11 cellular contexts compared by ENCODE assay signal in the genomic region with DNA sequence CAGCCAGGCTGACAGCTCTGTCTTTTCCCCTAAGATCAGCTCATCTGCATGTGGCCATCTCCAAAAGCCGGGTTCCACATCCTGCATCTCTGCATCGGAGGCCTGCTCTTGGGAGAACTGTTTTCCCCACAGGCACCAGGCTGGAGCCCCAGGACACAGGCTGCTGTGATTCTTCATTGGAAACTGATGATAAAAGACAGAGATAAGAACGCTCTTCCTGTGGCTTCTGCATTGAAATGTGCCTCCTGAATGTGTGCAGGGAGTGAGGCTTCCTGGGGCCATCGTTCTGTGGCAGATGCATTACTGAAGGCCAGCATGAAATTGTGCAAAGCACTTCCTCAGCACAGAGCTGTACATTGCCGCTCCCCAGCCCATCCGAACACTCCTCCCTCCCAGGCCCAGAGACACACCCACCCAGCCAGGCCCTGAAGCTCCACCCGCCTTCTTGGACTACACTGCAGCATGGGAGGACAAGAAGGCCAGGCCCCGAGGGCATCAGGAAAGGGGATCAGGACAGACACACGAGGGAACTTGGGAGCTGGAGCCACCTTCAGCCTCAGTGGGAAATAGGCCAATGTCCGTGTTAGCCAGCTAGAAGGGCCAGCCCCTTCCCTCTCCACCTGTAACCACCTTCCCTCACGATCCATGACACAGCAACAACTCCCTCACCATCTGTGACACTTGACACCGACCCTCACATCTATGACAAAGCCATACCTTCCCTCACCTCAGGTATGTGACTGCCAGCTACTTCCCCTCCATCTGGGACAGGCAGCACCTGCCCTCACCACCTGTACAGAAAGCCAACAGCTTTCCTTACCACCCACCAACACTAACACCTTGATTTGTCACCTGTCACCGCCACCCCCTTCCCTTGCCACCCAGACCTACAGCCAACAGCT.
DNase-seq lines count a peak whose midpoint lies in the region; ATAC-seq and TF ChIP-seq lines count a peak whose summit lies in the region.
"Had no signal": no experiment of that assay in that cellular context is flagged by ENCODE, and none has a peak within 500 bp of the region (broad histone marks: within the 10 kb centered on the region; RNA-seq: fewer than 3 reads in every experiment).

No MANE protein-coding gene starts in this region.

- no peaks in the 10 kb centered on the region for H3K27me3 ChIP-seq in H7 (ENCODE audit: control insufficient read depth, insufficient read depth, low read length)
- H3K27me3 ChIP-seq: heart left ventricle had no signal

- DNase-seq in H7 (peak; percentile 70), NCI-H146 (lab: John Stamatoyannopoulos, UW) (peak; percentile 75), SKM-1 treated with dmso at 0.1 percent for 144 hours (lab: John Stamatoyannopoulos, UW; ENCODE audit: unreplicated experiment) (peak; percentile 83), mucosa of descending colon (no peak), erythroblast (lab: John Stamatoyannopoulos, UW) (no peak), hepatic stellate cell (ENCODE audit: low spot score) (no peak)
- DNase-seq: activated CD4-positive, alpha-beta T cell treated with anti-CD3 and anti-CD28 coated beads, Interleukin-2, amount 50 U/mL, for 48 hours; activated naive CD4-positive, alpha-beta T cell treated with Interleukin-2 at 50 U/mL for 16 hours; CD4-positive, alpha-beta T cell; heart left ventricle had no signal

- intact Hi-C loops in mucosa of descending colon (cut with DNase I, micrococcal nuclease) = no loop called here

- H3K4me3 ChIP-seq in H7 (ENCODE audit: insufficient read depth, low read depth, low read length) (no peak overlapping the region), mucosa of descending colon (no peak overlapping the region)
- H3K4me3 ChIP-seq: heart left ventricle had no signal

- H3K9me3 ChIP-seq in mucosa of descending colon = peaks cover 7% of the 10 kb centered on the region

- no peaks in the 10 kb centered on the region for H3K36me3 ChIP-seq in H7 (replicated peaks; ENCODE audit: control insufficient read depth, insufficient read depth, low read length)
- no peaks in the 10 kb centered on the region for H3K36me3 ChIP-seq in mucosa of descending colon (ENCODE audit: low read depth)
- H3K36me3 ChIP-seq: heart left ventricle had no signal

- TF ChIP-seq CTCF in mucosa of descending colon (IDR thresholded peaks at IDR 0.05) = no peak

- no peak for TF ChIP-seq POLR2A in erythroblast (IDR thresholded peaks at IDR 0.05; ENCODE audit: low read length)

- ATAC-seq in mucosa of descending colon (peak; percentile 40), HG02973 (IDR thresholded peaks at IDR 0.05; ENCODE audit: unreplicated experiment) (no peak)
- ATAC-seq: heart left ventricle had no signal

- H3K4me1 ChIP-seq in mucosa of descending colon (ENCODE audit: low read depth) = no peaks in the 10 kb centered on the region

Comparison
In these comparisons a context has a peak if more than half of its experiments do, and no peak if none do; other contexts are left out.
1. DNase-seq: peak in H7 (single experiment), NCI-H146 (single experiment) and SKM-1 treated with dmso at 0.1 percent for 144 hours (single experiment); none in mucosa of descending colon (0 of 3), erythroblast (0 of 2) and hepatic stellate cell (single experiment).